In genomic region chr1:204664251-204664650, GRCh38 we compare ENCODE assay signal across 30 cellular contexts. TPM values are rescaled to one million over a fixed set of nuclear protein-coding genes. Genes with fewer than 3 reads are reported as not detected.
"Had no signal": no experiment of that assay in that cellular context is flagged by ENCODE, and none has a peak within 500 bp of the region (broad histone marks: within the 10 kb centered on the region; RNA-seq: fewer than 3 reads in every experiment).

No MANE protein-coding gene starts in this region.

- H3K36me3 ChIP-seq: brain microvascular endothelial cell, SJCRH30 had no signal

- H3K9me3 Mint-ChIP-seq: activated CD4-positive, alpha-beta memory T cell treated with anti-CD3 and anti-CD28 coated beads for 36 hours; activated CD4-positive, alpha-beta T cell treated with anti-CD3 and anti-CD28 coated beads, Interleukin-2, amount 10 ng/mL, durations not matched to agents 7 days and 5 days; activated naive CD4-positive, alpha-beta T cell treated with anti-CD3 and anti-CD28 coated beads, Interleukin-2, amount 10 ng/mL, durations not matched to agents 7 days and 5 days; activated naive CD8-positive, alpha-beta T cell treated with anti-CD3 and anti-CD28 coated beads, Interleukin-2, amount 50 U/mL, for 24 hours; activated T-cell treated with anti-CD3 and anti-CD28 coated beads, Interleukin-2, amount 50 U/mL, for 4 hours; activated T-helper 1 cell treated with anti-CD3 and anti-CD28 coated beads, Interleukin-12 subunit alpha, Interleukin-12 subunit beta, Interleukin-2, Interleukin-4 antibody, amounts not matched to agents 30 ng/mL and 10 ng/mL and 1 ng/mL, durations not matched to agents 14 hours and 24 hours and 36 hours; T-helper 1 cell treated with Interleukin-12 subunit alpha and Interleukin-12 subunit beta and Interleukin-4 antibody, amounts not matched to agents 30 μg/mL and 1 μg/mL, for 36 hours; T-helper 2 cell treated with Interferon-gamma antibody and Interleukin-4, amounts not matched to agents 5 μg/mL and 100 μg/mL, for 36 hours; WTC11 had no signal

- H3K27me3 ChIP-seq: brain microvascular endothelial cell had no signal

- H3K4me1 ChIP-seq: SJCRH30 had no signal

- H3K27ac ChIP-seq: brain microvascular endothelial cell, SJCRH30, SK-N-MC had no signal

- H3K4me3 Mint-ChIP-seq: activated CD4-positive, alpha-beta memory T cell treated with anti-CD3 and anti-CD28 coated beads for 36 hours; activated CD4-positive, alpha-beta T cell treated with anti-CD3 and anti-CD28 coated beads for 36 hours; activated CD4-positive, alpha-beta T cell treated with anti-CD3 and anti-CD28 coated beads, Interleukin-2, amount 10 ng/mL, durations not matched to agents 7 days and 5 days; activated naive CD4-positive, alpha-beta T cell treated with anti-CD3 and anti-CD28 coated beads, Interleukin-2, amount 10 ng/mL, durations not matched to agents 7 days and 5 days; activated naive CD8-positive, alpha-beta T cell; activated naive CD8-positive, alpha-beta T cell treated with anti-CD3 and anti-CD28 coated beads, Interleukin-2, amount 50 U/mL, for 24 hours; activated T-cell treated with anti-CD3 and anti-CD28 coated beads, Interleukin-2, amount 50 U/mL, for 4 hours; activated T-helper 1 cell treated with anti-CD3 and anti-CD28 coated beads, Interleukin-12 subunit alpha, Interleukin-12 subunit beta, Interleukin-2, Interleukin-4 antibody, amounts not matched to agents 30 ng/mL and 10 ng/mL and 1 ng/mL, durations not matched to agents 14 hours and 24 hours and 36 hours; T-helper 1 cell treated with Interleukin-12 subunit alpha and Interleukin-12 subunit beta and Interleukin-4 antibody, amounts not matched to agents 30 μg/mL and 1 μg/mL, for 36 hours; T-helper 2 cell treated with Interferon-gamma antibody and Interleukin-4, amounts not matched to agents 5 μg/mL and 100 μg/mL, for 36 hours; WTC11 had no signal

- H3K36me3 Mint-ChIP-seq: activated CD4-positive, alpha-beta memory T cell treated with anti-CD3 and anti-CD28 coated beads for 36 hours; activated naive CD4-positive, alpha-beta T cell treated with anti-CD3 and anti-CD28 coated beads, Interleukin-2, amount 10 ng/mL, durations not matched to agents 7 days and 5 days; activated naive CD8-positive, alpha-beta T cell; WTC11 had no signal

- H3K4me1 Mint-ChIP-seq: activated CD4-positive, alpha-beta T cell treated with anti-CD3 and anti-CD28 coated beads for 36 hours; activated CD4-positive, alpha-beta T cell treated with anti-CD3 and anti-CD28 coated beads, Interleukin-2, amount 10 ng/mL, durations not matched to agents 7 days and 5 days; activated naive CD4-positive, alpha-beta T cell treated with anti-CD3 and anti-CD28 coated beads, Interleukin-2, amount 10 ng/mL, durations not matched to agents 7 days and 5 days; activated naive CD8-positive, alpha-beta T cell treated with anti-CD3 and anti-CD28 coated beads, Interleukin-2, amount 50 U/mL, for 24 hours had no signal

- H3K4me3 ChIP-seq: SJCRH30, SK-N-MC had no signal

- ATAC-seq: activated CD4-positive, alpha-beta T cell treated with anti-CD3 and anti-CD28 coated beads for 36 hours; activated CD4-positive, CD25-positive, alpha-beta regulatory T cell treated with anti-CD3 and anti-CD28 coated beads, Interleukin-2, amount 50 U/mL, for 24 hours; activated naive CD8-positive, alpha-beta T cell treated with anti-CD3 and anti-CD28 coated beads, Interleukin-2, amount 50 U/mL, for 24 hours; activated T-cell treated with anti-CD3 and anti-CD28 coated beads, Interleukin-2, amount 50 U/mL, for 4 hours; Panc1; WTC11 had no signal

- H3K27me3 Mint-ChIP-seq: activated CD4-positive, alpha-beta T cell treated with anti-CD3 and anti-CD28 coated beads for 36 hours had no signal

- DNase-seq: activated CD4-positive, alpha-beta memory T cell treated with anti-CD3 and anti-CD28 coated beads for 36 hours; activated CD4-positive, alpha-beta T cell treated with anti-CD3 and anti-CD28 coated beads for 36 hours; activated CD4-positive, alpha-beta T cell treated with anti-CD3 and anti-CD28 coated beads, Interleukin-2, amount 10 ng/mL, durations not matched to agents 7 days and 5 days; activated CD8-positive, alpha-beta memory T cell treated with anti-CD3 and anti-CD28 coated beads, Interleukin-2, amount 50 U/mL, for 4 hours; activated gamma-delta T cell treated with Interleukin-2 at 50 U/mL for 16 hours; activated naive CD4-positive, alpha-beta T cell treated with anti-CD3 and anti-CD28 coated beads, Interleukin-2, amount 10 ng/mL, durations not matched to agents 7 days and 5 days; activated naive CD8-positive, alpha-beta T cell treated with anti-CD3 and anti-CD28 coated beads, Interleukin-2, amount 50 U/mL, for 24 hours; activated T-cell treated with anti-CD3 and anti-CD28 coated beads for 4 hours; activated T-cell treated with anti-CD3 and anti-CD28 coated beads, Interleukin-2, amount 50 U/mL, for 4 hours; brain microvascular endothelial cell; central memory CD4-positive, alpha-beta T cell; NCI-H1105; NCI-H1417 treated with DMSO at 0.1 percent for 48 hours; NCI-H187 treated with DMSO at 0.1 percent for 48 hours; NCI-H2081; NCI-H2171 treated with DMSO at 0.1 percent for 48 hours; NCI-H345; NCI-H524 treated with DMSO at 0.1 percent for 48 hours; SHP77; SJCRH30 had no signal

- H3K27ac Mint-ChIP-seq: activated CD4-positive, alpha-beta memory T cell treated with anti-CD3 and anti-CD28 coated beads for 36 hours; activated CD4-positive, alpha-beta T cell treated with anti-CD3 and anti-CD28 coated beads for 36 hours; activated CD4-positive, alpha-beta T cell treated with anti-CD3 and anti-CD28 coated beads, Interleukin-2, amount 10 ng/mL, durations not matched to agents 7 days and 5 days; activated naive CD4-positive, alpha-beta T cell treated with anti-CD3 and anti-CD28 coated beads, Interleukin-2, amount 10 ng/mL, durations not matched to agents 7 days and 5 days; activated naive CD8-positive, alpha-beta T cell; activated naive CD8-positive, alpha-beta T cell treated with anti-CD3 and anti-CD28 coated beads, Interleukin-2, amount 50 U/mL, for 24 hours; activated T-helper 1 cell treated with anti-CD3 and anti-CD28 coated beads, Interleukin-12 subunit alpha, Interleukin-12 subunit beta, Interleukin-2, Interleukin-4 antibody, amounts not matched to agents 30 ng/mL and 10 ng/mL and 1 ng/mL, durations not matched to agents 14 hours and 24 hours and 36 hours; T-helper 1 cell treated with Interleukin-12 subunit alpha and Interleukin-12 subunit beta and Interleukin-4 antibody, amounts not matched to agents 30 μg/mL and 1 μg/mL, for 36 hours; T-helper 2 cell treated with Interferon-gamma antibody and Interleukin-4, amounts not matched to agents 5 μg/mL and 100 μg/mL, for 36 hours; WTC11 had no signal

- H3K9me3 ChIP-seq: SJCRH30 had no signal

RNA-seq across cellular contexts. Expression of gene LRRN2, which starts 21.3 kb away (rescaled TPM):
- total RNA-seq: activated CD4-positive, alpha-beta memory T cell treated with anti-CD3 and anti-CD28 coated beads for 36 hours; activated CD4-positive, alpha-beta T cell treated with anti-CD3 and anti-CD28 coated beads, Interleukin-2, amount 10 ng/mL, durations not matched to agents 7 days and 5 days; activated T-cell treated with anti-CD3 and anti-CD28 coated beads, Interleukin-2, amount 50 U/mL, for 4 hours; activated T-helper 1 cell treated with anti-CD3 and anti-CD28 coated beads, Interleukin-12 subunit alpha, Interleukin-12 subunit beta, Interleukin-2, Interleukin-4 antibody, amounts not matched to agents 30 ng/mL and 10 ng/mL and 1 ng/mL, durations not matched to agents 14 hours and 24 hours and 36 hours; MCF 10A; RPMI7951; SJCRH30 had no signal
